Comparison of ENCODE assay signal across 28 cellular contexts in genomic region chr16:30753596-30753995, GRCh38.
"Had no signal": no experiment of that assay in that cellular context is flagged by ENCODE, and none has a peak within 500 bp of the region (broad histone marks: within the 10 kb centered on the region; RNA-seq: fewer than 3 reads in every experiment).

No MANE protein-coding gene starts in this region.

- DNase-seq: colonic mucosa; effector memory CD8-positive, alpha-beta T cell; erythroblast; esophagus squamous epithelium; foreskin melanocyte; glutamatergic neuron; heart right ventricle; hippocampal formation; immature natural killer cell; islet precursor cell; kidney glomerular epithelial cell; left ventricle myocardium superior; lower lobe of right lung; naive B cell; right lobe of liver; stimulated activated CD4-positive, alpha-beta T cell treated with anti-CD3 and anti-CD28 coated beads, Interleukin-12 subunit alpha, Interleukin-12 subunit beta, amount 100 ng/mL, for 4 hours; stimulated activated CD4-positive, alpha-beta T cell treated with anti-CD3 and anti-CD28 coated beads, Interleukin-1b, Interleukin-23, amount 100 ng/mL, for 48 hours; stimulated activated CD4-positive, alpha-beta T cell treated with anti-CD3 and anti-CD28 coated beads, Interleukin-4, amount 100 ng/mL, for 1 hour; stimulated activated CD8-positive, alpha-beta memory T cell treated with anti-CD3 and anti-CD28 coated beads, Interleukin-4, amount 100 ng/mL, for 48 hours; stimulated activated naive CD4-positive, alpha-beta T cell; stimulated activated naive CD8-positive, alpha-beta T cell treated with anti-CD3 and anti-CD28 coated beads, Interleukin-15, amount 100 ng/mL, for 72 hours; transverse colon had no signal

- H3K9ac ChIP-seq: parathyroid adenoma had no signal

- H3K4me3 ChIP-seq: colonic mucosa, esophagus squamous epithelium, heart right ventricle, lower lobe of right lung, right lobe of liver, smooth muscle cell, suprapubic skin, transverse colon had no signal

- H3K4me2 ChIP-seq: smooth muscle cell had no signal

- H3K9me3 ChIP-seq: colonic mucosa, esophagus squamous epithelium, heart right ventricle, lower lobe of right lung, neutrophil, right lobe of liver, suprapubic skin, transverse colon had no signal

- H3K27ac ChIP-seq: colonic mucosa, esophagus squamous epithelium, heart right ventricle, lower lobe of right lung, neutrophil, parathyroid adenoma, right lobe of liver, suprapubic skin, transverse colon had no signal

- H2AFZ ChIP-seq: parathyroid adenoma had no signal

- H3K27me3 ChIP-seq: colonic mucosa, esophagus squamous epithelium, heart right ventricle, neutrophil, right lobe of liver, suprapubic skin, transverse colon had no signal

- H3K4me1 ChIP-seq: colonic mucosa, lower lobe of right lung, parathyroid adenoma had no signal

- ATAC-seq: effector memory CD8-positive, alpha-beta T cell; heart right ventricle; left colon; left ventricle myocardium superior; lower lobe of right lung; natural killer cell treated with Interleukin-12 subunit alpha and Interleukin-12 subunit beta and Interleukin-15 and Interleukin-18, amount 100 ng/mL, for 72 hours; stimulated activated naive CD8-positive, alpha-beta T cell treated with anti-CD3 and anti-CD28 coated beads, Interleukin-15, amount 100 ng/mL, for 72 hours had no signal
